26 cellular contexts compared by ENCODE assay signal in the genomic region with DNA sequence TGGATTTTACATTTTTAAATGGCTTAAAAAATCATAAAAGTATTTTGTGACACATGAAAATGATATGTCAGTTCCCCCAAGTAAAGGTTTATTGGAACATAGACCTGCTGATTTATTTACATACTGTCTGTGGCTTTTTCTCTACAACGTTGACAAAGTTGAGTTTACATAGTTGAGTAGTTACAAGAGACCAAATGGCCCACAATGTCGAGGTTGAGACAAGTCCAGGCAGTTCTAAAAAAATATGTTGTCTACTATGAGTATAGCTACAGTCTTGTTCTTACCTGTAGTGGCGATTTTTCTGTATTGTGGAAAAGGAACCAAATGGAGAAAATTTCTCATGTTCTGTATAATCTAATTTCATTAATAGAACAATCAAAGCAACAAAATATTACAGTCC.
"Had no signal": no experiment of that assay in that cellular context is flagged by ENCODE, and none has a peak within 500 bp of the region (broad histone marks: within the 10 kb centered on the region; RNA-seq: fewer than 3 reads in every experiment).

No MANE protein-coding gene starts in this region.

- H3K27ac ChIP-seq: brain microvascular endothelial cell, gastrocnemius medialis, left ventricle myocardium inferior, ovary, sigmoid colon, stomach, thyroid gland, upper lobe of left lung, vagina, WERI-Rb-1 had no signal

- H3K27me3 ChIP-seq: brain microvascular endothelial cell, gastrocnemius medialis, ovary, sigmoid colon, stomach, thyroid gland, upper lobe of left lung, vagina had no signal

- H3K4me3 ChIP-seq: gastrocnemius medialis, left ventricle myocardium inferior, ovary, sigmoid colon, stomach, thyroid gland, upper lobe of left lung, vagina had no signal

- H3K36me3 ChIP-seq: brain microvascular endothelial cell, gastrocnemius medialis, left ventricle myocardium inferior, ovary, sigmoid colon, stomach, thyroid gland, upper lobe of left lung, vagina, WERI-Rb-1 had no signal

- H3K9me3 ChIP-seq: gastrocnemius medialis, ovary, sigmoid colon, stomach, thyroid gland, upper lobe of left lung, vagina had no signal

- H3K4me1 ChIP-seq: gastrocnemius medialis, left ventricle myocardium inferior, stomach, thyroid gland, upper lobe of left lung, vagina had no signal

- DNase-seq: activated CD4-positive, alpha-beta T cell treated with anti-CD3 and anti-CD28 coated beads for 48 hours; activated CD4-positive, alpha-beta T cell treated with anti-CD3 and anti-CD28 coated beads, Interleukin-2, amount 50 U/mL, for 48 hours; activated CD8-positive, alpha-beta memory T cell treated with anti-CD3 and anti-CD28 coated beads, Interleukin-2, amount 50 U/mL, for 4 hours; activated gamma-delta T cell; activated naive CD4-positive, alpha-beta T cell treated with anti-CD3 and anti-CD28 coated beads, Interleukin-2, amount 50 U/mL, for 16 hours; activated T-cell treated with anti-CD3 and anti-CD28 coated beads, Interleukin-2, amount 50 U/mL, for 1 hour; amniotic stem cell; brain microvascular endothelial cell; central memory CD4-positive, alpha-beta T cell; gastrocnemius medialis; glutamatergic neuron; left ventricle myocardium inferior; midbrain; naive thymus-derived CD4-positive, alpha-beta T cell; ovary; retina; sigmoid colon; small intestine; stimulated activated CD4-positive, alpha-beta T cell treated with anti-CD3 and anti-CD28 coated beads, Interleukin-1b, Interleukin-23, amount 100 ng/mL, for 48 hours; stimulated activated naive B cell treated with anti-CD40 and anti-IgM and Interleukin-4, amounts not matched to agents 10 μg/mL and 1 μg/mL and 100 μg/mL, for 72 hours; stomach; T-helper 9 cell; thyroid gland; upper lobe of left lung; WERI-Rb-1 had no signal
